8 cellular contexts compared by ENCODE assay signal in the genomic region with DNA sequence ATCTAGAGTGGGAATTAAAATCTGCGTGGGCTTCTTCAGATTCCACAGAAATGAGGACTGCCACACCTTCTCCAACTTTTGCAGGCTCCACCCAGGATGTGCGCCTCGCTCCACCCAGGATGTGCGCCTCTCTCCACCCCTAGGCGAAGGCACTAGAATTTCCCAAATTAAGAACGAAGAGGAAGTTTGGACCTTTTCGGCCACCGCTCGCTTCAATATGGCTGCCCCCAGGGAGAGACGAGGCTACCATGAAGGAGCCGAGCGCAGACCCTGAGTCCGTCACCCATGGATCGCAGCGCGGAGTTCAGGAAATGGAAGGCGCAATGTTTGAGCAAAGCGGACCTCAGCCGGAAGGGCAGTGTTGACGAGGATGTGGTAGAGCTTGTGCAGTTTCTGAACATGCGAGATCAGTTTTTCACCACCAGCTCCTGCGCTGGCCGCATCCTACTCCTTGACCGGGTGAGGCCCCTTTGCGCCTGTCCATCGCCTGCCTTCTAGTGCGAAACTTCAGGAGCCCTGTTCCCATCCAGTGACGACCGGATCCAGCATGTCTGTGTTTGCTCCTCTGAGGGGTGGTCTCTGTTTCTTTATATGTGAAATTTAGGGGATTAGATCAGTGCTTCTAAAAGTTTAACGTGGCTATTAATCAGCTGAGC. TPM values are rescaled to one million over a fixed set of nuclear protein-coding genes. Genes with fewer than 3 reads are reported as not detected.
DNase-seq lines count a peak whose midpoint lies in the region; ATAC-seq and TF ChIP-seq lines count a peak whose summit lies in the region.

A gene with protein sequence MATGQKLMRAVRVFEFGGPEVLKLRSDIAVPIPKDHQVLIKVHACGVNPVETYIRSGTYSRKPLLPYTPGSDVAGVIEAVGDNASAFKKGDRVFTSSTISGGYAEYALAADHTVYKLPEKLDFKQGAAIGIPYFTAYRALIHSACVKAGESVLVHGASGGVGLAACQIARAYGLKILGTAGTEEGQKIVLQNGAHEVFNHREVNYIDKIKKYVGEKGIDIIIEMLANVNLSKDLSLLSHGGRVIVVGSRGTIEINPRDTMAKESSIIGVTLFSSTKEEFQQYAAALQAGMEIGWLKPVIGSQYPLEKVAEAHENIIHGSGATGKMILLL (minus strand): TSS at position 91 of the 656 bp plus-strand sequence. CDS start 8,229 bp downstream, outside the sequence.
A gene with protein sequence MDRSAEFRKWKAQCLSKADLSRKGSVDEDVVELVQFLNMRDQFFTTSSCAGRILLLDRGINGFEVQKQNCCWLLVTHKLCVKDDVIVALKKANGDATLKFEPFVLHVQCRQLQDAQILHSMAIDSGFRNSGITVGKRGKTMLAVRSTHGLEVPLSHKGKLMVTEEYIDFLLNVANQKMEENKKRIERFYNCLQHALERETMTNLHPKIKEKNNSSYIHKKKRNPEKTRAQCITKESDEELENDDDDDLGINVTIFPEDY (plus strand): TSS at position 193 of the 656 bp plus-strand sequence. CDS start 93 bp downstream, at position 286.

- H3K4me2 ChIP-seq in SK-N-SH = peak within 1 kb of the TSS; percentile 73
- peak within 1 kb of the TSS; percentile 83 for H3K4me2 ChIP-seq in osteoblast (ENCODE audit: insufficient read depth, low read length)

- H3K27ac Mint-ChIP-seq in HFFc6 = peak within 1 kb of the TSS; percentile 96

- no peaks in the 10 kb centered on the region for H4K20me1 ChIP-seq in SK-N-SH (ENCODE audit: insufficient read depth)
- no peaks in the 10 kb centered on the region for H4K20me1 ChIP-seq in osteoblast (ENCODE audit: insufficient read depth, low read length)

- under 1% methylated on average over 27 of the region's 30 CpGs for WGBS in SK-N-SH (ENCODE audit: low lambda C conversion rate)

- peaks cover 9% of the 10 kb centered on the region for H3K36me3 Mint-ChIP-seq in HFFc6 (ENCODE audit: low read depth)

- peaks cover 51% of the 10 kb centered on the region for H3K79me2 ChIP-seq in SK-N-SH (ENCODE audit: insufficient read depth)
- H3K79me2 ChIP-seq in osteoblast (ENCODE audit: insufficient read depth, low read length) = peaks cover 53% of the 10 kb centered on the region

- H3K4me1 ChIP-seq in SK-N-SH (ENCODE audit: control insufficient read depth in 1 of 2, insufficient read depth in 2 of 2, low read depth in 1 of 2, low read length in 1 of 2) = peaks cover 12 to 24% of the 10 kb centered on the region in 2 experiments
- H3K4me1 ChIP-seq in osteoblast (ENCODE audit: insufficient read depth, low read length) = peaks cover 27% of the 10 kb centered on the region
- H3K4me1 ChIP-seq in thoracic aorta (ENCODE audit: control insufficient read depth in 1 of 2, low read depth in 2 of 2) = peaks cover 32 to 36% of the 10 kb centered on the region in 2 donors

- TF ChIP-seq EP300 in SK-N-SH (IDR thresholded peaks at IDR 0.05; ENCODE audit: borderline replicate concordance in 1 of 2, low read depth in 1 of 2, low read length in 1 of 2) = no peak

- H3K36me3 ChIP-seq in SK-N-SH (replicated peaks in 1 of 2; ENCODE audit: control insufficient read depth in 1 of 2, insufficient read depth in 2 of 2, low read length in 1 of 2) (peaks cover 21 to 27% of the 10 kb centered on the region in 2 experiments), osteoblast (ENCODE audit: insufficient read depth, low read length) (peaks cover 11% of the 10 kb centered on the region), thoracic aorta (peaks cover 8% of the 10 kb centered on the region)

- peak; percentile 98 for ATAC-seq in thoracic aorta (ENCODE audit: insufficient number of reproducible peaks, low FRiP score, low read depth)

- H3K4me1 Mint-ChIP-seq in HFFc6 (ENCODE audit: low read depth) = peaks cover 56% of the 10 kb centered on the region

- H3K4me3 Mint-ChIP-seq in HFFc6 = peak within 1 kb of the TSS; percentile 95

- H2AFZ ChIP-seq in SK-N-SH (ENCODE audit: low read depth) = peak within 1 kb of the TSS; percentile 90
- peak within 1 kb of the TSS; percentile 98 for H2AFZ ChIP-seq in osteoblast (ENCODE audit: low read length)

- DNase-seq in GM04503 (ENCODE audit: low read depth) = peak; percentile 81
- DNase-seq in HFFc6 = peak; percentile 91
- DNase-seq in NCI-H1048 (lab: John Stamatoyannopoulos, UW) = peak; percentile 65
- DNase-seq in SK-N-SH = peak; percentile 80
- DNase-seq in activated naive CD4-positive, alpha-beta T cell treated with anti-CD3 and anti-CD28 coated beads, Interleukin-2, amount 50 U/mL, for 16 hours = peak; percentile 84
- DNase-seq in glomerular visceral epithelial cell (ENCODE audit: extremely low spot score) = peak; percentile 92
- peak; percentile 88 for DNase-seq in osteoblast (ENCODE audit: insufficient read length, low spot score, missing footprints)
- peak; percentile 75 for DNase-seq in thoracic aorta (ENCODE audit: low spot score)

- H3K9me3 Mint-ChIP-seq in HFFc6 = no peaks in the 10 kb centered on the region

- TF ChIP-seq RAD21 in SK-N-SH (IDR thresholded peaks at IDR 0.05; ENCODE audit: low read length) = no peak

- H3K27me3 ChIP-seq in SK-N-SH (ENCODE audit: insufficient read depth) (no peaks in the 10 kb centered on the region), osteoblast (ENCODE audit: insufficient read depth, low read length) (no peaks in the 10 kb centered on the region), thoracic aorta (replicated peaks; ENCODE audit: insufficient read depth) (no peaks in the 10 kb centered on the region)

- H3K9me3 ChIP-seq in SK-N-SH = no peaks in the 10 kb centered on the region
- no peaks in the 10 kb centered on the region for H3K9me3 ChIP-seq in osteoblast (ENCODE audit: low read depth, low read length)
- no peaks in the 10 kb centered on the region for H3K9me3 ChIP-seq in thoracic aorta

- H3F3A ChIP-seq in SK-N-SH (replicated peaks; ENCODE audit: insufficient read depth) = peaks cover 20% of the 10 kb centered on the region

- H3K4me3 ChIP-seq in SK-N-SH (ENCODE audit: low read depth in 2 of 2, low read length in 1 of 2) = peak within 1 kb of the TSS; percentile 91 to 95
- peak within 1 kb of the TSS; percentile 86 for H3K4me3 ChIP-seq in osteoblast (ENCODE audit: insufficient read depth, low read length)
- H3K4me3 ChIP-seq in thoracic aorta = peak within 1 kb of the TSS; percentile 83

- H3K27ac ChIP-seq in SK-N-SH (ENCODE audit: low read depth in 2 of 2, low read length in 1 of 2) = peak within 1 kb of the TSS; percentile 86 to 98
- peak within 1 kb of the TSS; percentile 93 for H3K27ac ChIP-seq in osteoblast (ENCODE audit: low read depth, low read length)
- peak within 1 kb of the TSS; percentile 63 to 74 for H3K27ac ChIP-seq in thoracic aorta

- no peaks in the 10 kb centered on the region for H3K9me2 ChIP-seq in SK-N-SH

- peak within 1 kb of the TSS; percentile 85 for H3K9ac ChIP-seq in SK-N-SH

- POLR2A ChIA-PET in SK-N-SH (lab: Yijun Ruan, JAX) = no interaction called here

- TF ChIP-seq CTCF in HFFc6 (IDR thresholded peaks at IDR 0.05) (no peak), SK-N-SH (IDR thresholded peaks at IDR 0.05) (no peak), osteoblast (IDR thresholded peaks at IDR 0.05; ENCODE audit: extremely low read depth, low read depth, low read length) (no peak), thoracic aorta (IDR thresholded peaks at IDR 0.05) (peak; percentile 13)

- CTCF ChIA-PET in SK-N-SH (lab: Yijun Ruan, JAX) = interaction anchor here (0.7 to 3.8 kb wide), 31 partner anchors 10 to 1509 kb away, joined by 3 to 14 read pairs (median 3); a partner anchor contains a TSS

- no peaks in the 10 kb centered on the region for H3K27me3 Mint-ChIP-seq in HFFc6 (ENCODE audit: insufficient read depth)

TF ChIP-seq in SK-N-SH, 30 proteins besides CTCF, POLR2A, EP300 and RAD21 (continues in another document):
- TF ChIP-seq TAF1 (IDR thresholded peaks at IDR 0.05; ENCODE audit: borderline replicate concordance, low read depth, low read length) (peak; percentile 87), YY1 (IDR thresholded peaks at IDR 0.05; ENCODE audit: low read depth) (peak; percentile 99), ELF1 (IDR thresholded peaks at IDR 0.05) (peak; percentile 80)
- TF ChIP-seq, protein P1, sequence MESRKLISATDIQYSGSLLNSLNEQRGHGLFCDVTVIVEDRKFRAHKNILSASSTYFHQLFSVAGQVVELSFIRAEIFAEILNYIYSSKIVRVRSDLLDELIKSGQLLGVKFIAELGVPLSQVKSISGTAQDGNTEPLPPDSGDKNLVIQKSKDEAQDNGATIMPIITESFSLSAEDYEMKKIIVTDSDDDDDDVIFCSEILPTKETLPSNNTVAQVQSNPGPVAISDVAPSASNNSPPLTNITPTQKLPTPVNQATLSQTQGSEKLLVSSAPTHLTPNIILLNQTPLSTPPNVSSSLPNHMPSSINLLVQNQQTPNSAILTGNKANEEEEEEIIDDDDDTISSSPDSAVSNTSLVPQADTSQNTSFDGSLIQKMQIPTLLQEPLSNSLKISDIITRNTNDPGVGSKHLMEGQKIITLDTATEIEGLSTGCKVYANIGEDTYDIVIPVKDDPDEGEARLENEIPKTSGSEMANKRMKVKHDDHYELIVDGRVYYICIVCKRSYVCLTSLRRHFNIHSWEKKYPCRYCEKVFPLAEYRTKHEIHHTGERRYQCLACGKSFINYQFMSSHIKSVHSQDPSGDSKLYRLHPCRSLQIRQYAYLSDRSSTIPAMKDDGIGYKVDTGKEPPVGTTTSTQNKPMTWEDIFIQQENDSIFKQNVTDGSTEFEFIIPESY (IDR thresholded peaks at IDR 0.05; ENCODE audit: borderline replicate concordance, low read depth) = peak; percentile 38; the same call in 1 of the 2 replicates
- TF ChIP-seq, protein P2, sequence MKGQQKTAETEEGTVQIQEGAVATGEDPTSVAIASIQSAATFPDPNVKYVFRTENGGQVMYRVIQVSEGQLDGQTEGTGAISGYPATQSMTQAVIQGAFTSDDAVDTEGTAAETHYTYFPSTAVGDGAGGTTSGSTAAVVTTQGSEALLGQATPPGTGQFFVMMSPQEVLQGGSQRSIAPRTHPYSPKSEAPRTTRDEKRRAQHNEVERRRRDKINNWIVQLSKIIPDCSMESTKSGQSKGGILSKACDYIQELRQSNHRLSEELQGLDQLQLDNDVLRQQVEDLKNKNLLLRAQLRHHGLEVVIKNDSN (IDR thresholded peaks at IDR 0.05; ENCODE audit: borderline replicate concordance, low read depth) = no peak

RNA-seq across cellular contexts. Expression of the first gene that starts in this region (rescaled TPM):
- total RNA-seq in HFFc6 (2021; fragmentation: NEBNext Ultra II Directional; extraction: Animal tissue kit (Norgen Biotek cat#: 25700)) = 10 to 100 TPM; 42.9 to 53.3 (median 46.4) TPM
- polyA plus RNA-seq in SK-N-SH (2012; rRNA removed) = 57.2 and 81.9 TPM in 2 replicates
- polyA plus RNA-seq in SK-N-SH (2012; cell fraction: cytosol; rRNA removed) = 76.0 and 85.5 TPM in 2 replicates
- 23.1 and 68.0 TPM in 2 replicates for polyA plus RNA-seq in SK-N-SH (2012; cell fraction: nucleus; rRNA removed)
- total RNA-seq in osteoblast (33.9 and 35.1 TPM in 2 replicates), thoracic aorta (10 to 100 TPM; 12.6 to 36.0 TPM)

RNA-seq across cellular contexts. Expression of the second gene that starts in this region (rescaled TPM):
- 10 to 100 TPM; 20.7 to 27.6 (median 24.9) TPM for total RNA-seq in HFFc6 (2021; fragmentation: NEBNext Ultra II Directional; extraction: Animal tissue kit (Norgen Biotek cat#: 25700))
- 9.2 and 12.0 TPM in 2 replicates for polyA plus RNA-seq in SK-N-SH (2012; rRNA removed)
- 15.3 and 18.9 TPM in 2 replicates for polyA plus RNA-seq in SK-N-SH (2012; cell fraction: cytosol; rRNA removed)
- 5.6 and 10.0 TPM in 2 replicates for polyA plus RNA-seq in SK-N-SH (2012; cell fraction: nucleus; rRNA removed)
- 17.4 TPM in 2 replicates for total RNA-seq in osteoblast
- 10 to 100 TPM; 13.3 to 16.4 TPM for total RNA-seq in thoracic aorta

Comparison
In these comparisons a context has a peak if more than half of its experiments do, and no peak if none do; other contexts are left out.
1. Peak in every context shown above with its lines: DNase-seq, ATAC-seq, H3K4me3 ChIP-seq and H3K27ac ChIP-seq.